Comparison of ENCODE assay signal across 8 cellular contexts in the genomic region with DNA sequence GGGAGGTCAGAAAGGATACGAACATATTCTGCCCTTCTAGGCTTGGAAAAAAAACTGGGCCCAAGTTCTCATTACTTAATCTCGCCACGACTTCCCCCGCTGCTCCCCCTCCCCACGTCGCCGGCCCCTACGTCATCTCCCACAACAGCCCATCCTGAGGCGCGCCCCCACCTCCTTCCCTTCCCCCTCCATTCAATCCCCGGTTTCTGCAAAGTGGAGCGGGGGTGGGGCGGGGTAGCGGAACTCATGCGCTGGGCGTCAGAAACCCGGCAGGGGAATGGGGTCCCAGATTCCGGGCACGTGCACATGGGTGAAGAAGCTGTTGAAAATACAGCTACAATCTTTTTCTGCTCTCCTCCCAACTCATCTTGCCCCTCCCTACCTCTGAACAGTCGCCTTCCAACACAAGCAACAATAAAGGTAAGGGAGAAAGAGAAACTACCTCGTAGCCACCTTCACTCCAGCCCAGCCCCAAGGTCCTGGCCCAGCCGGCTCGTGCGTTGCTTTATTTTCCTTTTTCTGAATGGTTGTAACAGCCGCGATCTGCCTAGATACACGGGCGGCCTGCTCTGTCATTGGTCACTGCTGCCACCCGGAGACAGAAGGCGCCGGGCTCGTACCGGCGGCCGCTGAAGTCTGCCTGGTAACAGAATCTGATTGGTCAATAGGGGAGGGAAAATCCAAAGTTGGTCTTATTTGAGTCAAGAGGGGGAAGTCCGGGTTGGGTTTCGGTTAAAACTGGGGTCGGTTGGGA.
DNase-seq lines count a peak whose midpoint lies in the region; ATAC-seq lines count a peak whose summit lies in the region.

A gene (minus strand): TSS at position 484 of the 754 bp plus-strand sequence. CDS start 932 bp downstream, outside the sequence.

- peak within 1 kb of the TSS; percentile 89 to 99 (median 95) for H3K27ac ChIP-seq in BLaER1 treated with 17β-estradiol and CSF1 and Interleukin-3, amounts not matched to agents 10 nM and 100 nM

- H4K20me1 ChIP-seq in BLaER1 treated with 17β-estradiol and CSF1 and Interleukin-3, amounts not matched to agents 10 nM and 100 nM: no peaks in the 10 kb centered on the region; a peak in 3 of 22 replicates

- peak within 1 kb of the TSS; percentile 65 to 79 (median 68) for H3K4me3 ChIP-seq in BLaER1 treated with 17β-estradiol and CSF1 and Interleukin-3, amounts not matched to agents 10 nM and 100 nM

- peaks cover 17 to 34% (median 31%) of the 10 kb centered on the region in 11 experiments for H3K9me3 ChIP-seq in BLaER1 treated with 17β-estradiol and CSF1 and Interleukin-3, amounts not matched to agents 10 nM and 100 nM (replicated peaks in 1 of 11)

- ATAC-seq in GM19351 (IDR thresholded peaks at IDR 0.05; ENCODE audit: unreplicated experiment) (peak; percentile 90), HG03521 (IDR thresholded peaks at IDR 0.05; ENCODE audit: unreplicated experiment) (peak; percentile 95)

- H3K27me3 ChIP-seq in BLaER1 treated with 17β-estradiol and CSF1 and Interleukin-3, amounts not matched to agents 10 nM and 100 nM: no peaks in the 10 kb centered on the region

- H3K4me1 ChIP-seq in BLaER1 treated with 17β-estradiol and CSF1 and Interleukin-3, amounts not matched to agents 10 nM and 100 nM: peaks cover 51 to 56% (median 54%) of the 10 kb centered on the region in 10 experiments

- H3K36me3 ChIP-seq in BLaER1 treated with 17β-estradiol and CSF1 and Interleukin-3, amounts not matched to agents 10 nM and 100 nM: peaks cover 28 to 45% (median 36%) of the 10 kb centered on the region in 11 experiments

- DNase-seq in NCI-H748 (lab: John Stamatoyannopoulos, UW; ENCODE audit: unreplicated experiment) (peak; percentile 98), dedifferentiated amniotic fluid mesenchymal stem cell (ENCODE audit: extremely low spot score) (peak; percentile 96), left kidney (ENCODE audit: low read depth, low spot score) (peak; percentile 99)
- peak; percentile 91 for DNase-seq in activated CD4-positive, alpha-beta T cell treated with anti-CD3 and anti-CD28 coated beads, Interleukin-2, amount 50 U/mL, for 1 hour
- DNase-seq in stimulated activated CD4-positive, alpha-beta T cell treated with anti-CD3 and anti-CD28 coated beads, Interleukin-2, amount 100 ng/mL, for 24 hours: peak; percentile 90 to 92

- peak within 1 kb of the TSS; percentile 82 to 99 (median 97) for H3K4me2 ChIP-seq in BLaER1 treated with 17β-estradiol and CSF1 and Interleukin-3, amounts not matched to agents 10 nM and 100 nM

- H3K9ac ChIP-seq in BLaER1 treated with 17β-estradiol and CSF1 and Interleukin-3, amounts not matched to agents 10 nM and 100 nM: peak within 1 kb of the TSS; percentile 82 to 96 (median 89)

Comparison
In these comparisons a context has a peak if more than half of its experiments do, and no peak if none do; other contexts are left out.
1. Peak in every context shown above with its lines: DNase-seq, ATAC-seq, H3K4me3 ChIP-seq and H3K27ac ChIP-seq.